8 cellular contexts compared by ENCODE assay signal in genomic region chr11:65112551-65113360, GRCh38. TPM values are rescaled to one million over a fixed set of nuclear protein-coding genes. Genes with fewer than 3 reads are reported as not detected.
DNase-seq lines count a peak whose midpoint lies in the region; ATAC-seq and TF ChIP-seq lines count a peak whose summit lies in the region.

No MANE protein-coding gene starts in this region.

- peaks cover 34% of the 10 kb centered on the region for H3K79me1 ChIP-seq in mesenchymal stem cell (replicated peaks; ENCODE audit: low read length, poor library complexity, severe bottlenecking)

- H3K4me1 Mint-ChIP-seq in activated CD4-positive, alpha-beta T cell treated with anti-CD3 and anti-CD28 coated beads for 36 hours, result peaks cover 50% of the 10 kb centered on the region

- peaks cover 46% of the 10 kb centered on the region for H3K4me1 ChIP-seq in mesenchymal stem cell (ENCODE audit: control insufficient read depth, insufficient read depth, low read depth, low read length)

- no peaks in the 10 kb centered on the region for H3K9me3 ChIP-seq in mesenchymal stem cell (ENCODE audit: control insufficient read depth, low read length)

- ATAC-seq in activated CD4-positive, alpha-beta T cell treated with anti-CD3 and anti-CD28 coated beads for 36 hours, result peak; percentile 53
- no peak for ATAC-seq in GM21367 (IDR thresholded peaks at IDR 0.05; ENCODE audit: unreplicated experiment)

- no peak overlapping the region for H2BK120ac ChIP-seq in mesenchymal stem cell (ENCODE audit: low read depth, low read length)

- peak overlapping the region; percentile 83 for H3K4me3 Mint-ChIP-seq in activated CD4-positive, alpha-beta T cell treated with anti-CD3 and anti-CD28 coated beads for 36 hours

- 1% methylated on average over 47 of the region's 57 CpGs for WGBS in mesenchymal stem cell

- TF ChIP-seq CTCF in AG10803 (conservative IDR thresholded peaks at IDR 0.05; ENCODE audit: low read length), result peak; percentile 46

- H3K27ac ChIP-seq in mesenchymal stem cell (ENCODE audit: low read length, poor library complexity, severe bottlenecking), result peak overlapping the region; percentile 87

- H3K4me2 ChIP-seq in mesenchymal stem cell (ENCODE audit: low read length, poor library complexity, severe bottlenecking), result peak overlapping the region; percentile 92

- peaks cover 32 to 55% of the 10 kb centered on the region in 2 experiments for H3K36me3 ChIP-seq in mesenchymal stem cell (ENCODE audit: control insufficient read depth in 1 of 2, insufficient read depth in 2 of 2, low read depth in 1 of 2, low read length in 2 of 2)

- H2AFZ ChIP-seq in mesenchymal stem cell (ENCODE audit: low read depth, low read length), result peak overlapping the region; percentile 72

- H4K91ac ChIP-seq in mesenchymal stem cell (ENCODE audit: low read length), result peak overlapping the region; percentile 64

- peak overlapping the region; percentile 77 for H3K9ac ChIP-seq in mesenchymal stem cell (ENCODE audit: low read length)

- POLR2A ChIA-PET in activated CD4-positive, alpha-beta T cell treated with anti-CD3 and anti-CD28 coated beads for 36 hours (lab: Charles Lee), result interaction anchor here (0.6 to 1.0 kb wide), 4 partner anchors 9 to 167 kb away, joined by 3 to 4 read pairs (median 3); no protein-coding TSS in a partner anchor

- DNase-seq in AG10803 (ENCODE audit: low read depth), result no peak
- DNase-seq in NCI-H1092 treated with DMSO at 0.1 percent for 48 hours (lab: John Stamatoyannopoulos, UW), result peak; percentile 66
- peak; percentile 89 for DNase-seq in activated CD4-positive, alpha-beta T cell treated with anti-CD3 and anti-CD28 coated beads for 36 hours
- peak; percentile 71 for DNase-seq in dermis blood vessel endothelial cell
- peak; percentile 54 for DNase-seq in mesenchymal stem cell
- peak; percentile 53 to 54 for DNase-seq in stimulated activated CD8-positive, alpha-beta memory T cell treated with anti-CD3 and anti-CD28 coated beads, Interleukin-15, amount 100 ng/mL, for 48 hours (ENCODE audit: low read depth in 2 of 2)

- H3K23ac ChIP-seq in mesenchymal stem cell (ENCODE audit: low read length in 2 of 2), result peak overlapping the region in 1 of 2 experiments; percentile 66

- peak overlapping the region; percentile 33 for H2BK5ac ChIP-seq in mesenchymal stem cell (ENCODE audit: low read depth, low read length, poor library complexity, severe bottlenecking)

- H3K4ac ChIP-seq in mesenchymal stem cell (ENCODE audit: low read depth in 1 of 2, low read length in 2 of 2), result peak overlapping the region; percentile 1 to 76

- peak overlapping the region; percentile 80 for H4K8ac ChIP-seq in mesenchymal stem cell (ENCODE audit: low read length)

- peak overlapping the region in 1 of 2 experiments; percentile 93 for H2BK12ac ChIP-seq in mesenchymal stem cell (ENCODE audit: low read length in 2 of 2)

- CTCF ChIA-PET in activated CD4-positive, alpha-beta T cell treated with anti-CD3 and anti-CD28 coated beads for 36 hours (lab: Charles Lee), result interaction anchor here (0.6 to 4.9 kb wide), 16 partner anchors 9 to 331 kb away, joined by 3 to 56 read pairs (median 3); partner anchors contain the start of genes FAU, MRPL49, POLA2 and VPS51

- peaks cover 12% of the 10 kb centered on the region for H3K36me3 Mint-ChIP-seq in activated CD4-positive, alpha-beta T cell treated with anti-CD3 and anti-CD28 coated beads for 36 hours (ENCODE audit: low read depth)

- no peak overlapping the region for H2BK15ac ChIP-seq in mesenchymal stem cell (ENCODE audit: low read depth, poor library complexity, severe bottlenecking)

- no peaks in the 10 kb centered on the region for H3K27me3 Mint-ChIP-seq in activated CD4-positive, alpha-beta T cell treated with anti-CD3 and anti-CD28 coated beads for 36 hours

- H3K27me3 ChIP-seq in mesenchymal stem cell (ENCODE audit: control insufficient read depth in 1 of 2, insufficient read depth in 1 of 2, low read length in 2 of 2), result no peaks in the 10 kb centered on the region

- intact Hi-C loops in activated CD4-positive, alpha-beta T cell treated with anti-CD3 and anti-CD28 coated beads for 36 hours (cut with DNase I, micrococcal nuclease), result loop anchor here (1.0 to 10.0 kb wide), 6 partner anchors 71 to 868 kb away; partner anchors contain the start of genes ARL2 (in 1 of the 2), ATG2A (in 1 of the 2), CCDC88B (in 1 of the 2) and FKBP2 (in 1 of the 2)

- peak overlapping the region; percentile 65 to 81 for H3K18ac ChIP-seq in mesenchymal stem cell (ENCODE audit: low read depth in 1 of 2, low read length in 2 of 2)

- H3K14ac ChIP-seq in mesenchymal stem cell (ENCODE audit: low read length in 2 of 2), result peak overlapping the region in 1 of 2 experiments; percentile 64

- peak overlapping the region; percentile 54 for H3K4me3 ChIP-seq in AG10803 (ENCODE audit: low read length)
- H3K4me3 ChIP-seq in mesenchymal stem cell (ENCODE audit: insufficient read depth in 1 of 2, low read depth in 1 of 2, low read length in 2 of 2), result peak overlapping the region; percentile 59 to 71

- H2AK5ac ChIP-seq in mesenchymal stem cell (ENCODE audit: low read length, severe bottlenecking), result peak overlapping the region; percentile 56

- TF ChIP-seq POLR2A in GM18526 (IDR thresholded peaks at IDR 0.05; ENCODE audit: extremely low read depth, insufficient read length), result peak; percentile 31

- H3K9me3 Mint-ChIP-seq in activated CD4-positive, alpha-beta T cell treated with anti-CD3 and anti-CD28 coated beads for 36 hours (ENCODE audit: low read depth), result no peaks in the 10 kb centered on the region

- peak overlapping the region; percentile 84 for H3K27ac Mint-ChIP-seq in activated CD4-positive, alpha-beta T cell treated with anti-CD3 and anti-CD28 coated beads for 36 hours

RNA-seq across cellular contexts. Expression of gene TM7SF2, which starts 1.1 kb away (rescaled TPM):
- total RNA-seq in activated CD4-positive, alpha-beta T cell treated with anti-CD3 and anti-CD28 coated beads for 36 hours, result 10 to 100 TPM; 17.4 to 18.1 TPM
- 25.7 and 31.4 TPM in 2 replicates for total RNA-seq in dermis blood vessel endothelial cell
- 37.6 TPM for polyA plus RNA-seq in mesenchymal stem cell (2013, experiment 1 of 2)
- 37.2 TPM for polyA plus RNA-seq in mesenchymal stem cell (2013, experiment 2 of 2)

RNA-seq across cellular contexts. Expression of gene ZNHIT2, which starts 4.7 kb away (rescaled TPM):
- 1 to 10 TPM; 7.1 to 9.7 TPM for total RNA-seq in activated CD4-positive, alpha-beta T cell treated with anti-CD3 and anti-CD28 coated beads for 36 hours
- 8.1 and 13.1 TPM in 2 replicates for total RNA-seq in dermis blood vessel endothelial cell
- 5.1 TPM for polyA plus RNA-seq in mesenchymal stem cell (2013, experiment 1 of 2)
- 5.0 TPM for polyA plus RNA-seq in mesenchymal stem cell (2013, experiment 2 of 2)

RNA-seq across cellular contexts. Expression of gene FAU, which starts 9.2 kb away (rescaled TPM):
- total RNA-seq in activated CD4-positive, alpha-beta T cell treated with anti-CD3 and anti-CD28 coated beads for 36 hours, result 1,000 to 10,000 TPM; 1,125 to 1,182 TPM
- 180 and 316 TPM in 2 replicates for total RNA-seq in dermis blood vessel endothelial cell
- 1,069 TPM for polyA plus RNA-seq in mesenchymal stem cell (2013, experiment 1 of 2)
- 1,068 TPM for polyA plus RNA-seq in mesenchymal stem cell (2013, experiment 2 of 2)

RNA-seq across cellular contexts. Expression of gene MRPL49, which starts 9.4 kb away (rescaled TPM):
- 10 to 100 TPM; 58.5 to 62.5 TPM for total RNA-seq in activated CD4-positive, alpha-beta T cell treated with anti-CD3 and anti-CD28 coated beads for 36 hours
- total RNA-seq in dermis blood vessel endothelial cell, result 51.8 and 59.2 TPM in 2 replicates
- 34.0 TPM for polyA plus RNA-seq in mesenchymal stem cell (2013, experiment 1 of 2)
- 33.7 TPM for polyA plus RNA-seq in mesenchymal stem cell (2013, experiment 2 of 2)

RNA-seq across cellular contexts. Expression of gene VPS51, which starts 16.7 kb away (rescaled TPM):
- total RNA-seq in activated CD4-positive, alpha-beta T cell treated with anti-CD3 and anti-CD28 coated beads for 36 hours, result 100 to 1,000 TPM in 1 of 2 experiments, 10 to 100 TPM in 1; 94.3 to 123 TPM
- total RNA-seq in dermis blood vessel endothelial cell, result 319 and 409 TPM in 2 replicates
- 33.1 TPM for polyA plus RNA-seq in mesenchymal stem cell (2013, experiment 1 of 2)
- 37.1 TPM for polyA plus RNA-seq in mesenchymal stem cell (2013, experiment 2 of 2)
